ENCODE assay signal across 14 cellular contexts in genomic region chr11:16743478-16743877, GRCh38.
"Had no signal": no experiment of that assay in that cellular context is flagged by ENCODE, and none has a peak within 500 bp of the region (broad histone marks: within the 10 kb centered on the region; RNA-seq: fewer than 3 reads in every experiment).

No MANE protein-coding gene starts in this region.

- H3K9me3 ChIP-seq: heart left ventricle, ovary, SJSA1, stomach, thoracic aorta had no signal

- H3K27ac ChIP-seq: heart left ventricle, ovary, SJSA1, stomach, thoracic aorta had no signal

- H3K36me3 ChIP-seq: ovary had no signal

- H3K9me3 Mint-ChIP-seq: activated T-helper 2 cell treated with anti-CD3 and anti-CD28 coated beads, Interferon-gamma antibody, Interleukin-2, Interleukin-4, amounts not matched to agents 10 μg/mL and 5 μg/mL and 100 μg/mL, durations not matched to agents 14 hours and 24 hours and 36 hours; nephron had no signal

- H3K4me3 ChIP-seq: heart left ventricle, ovary, SJSA1, stomach, thoracic aorta had no signal

- H3K27ac Mint-ChIP-seq: activated T-helper 2 cell treated with anti-CD3 and anti-CD28 coated beads, Interferon-gamma antibody, Interleukin-2, Interleukin-4, amounts not matched to agents 10 μg/mL and 5 μg/mL and 100 μg/mL, durations not matched to agents 14 hours and 24 hours and 36 hours; nephron had no signal

- DNase-seq: activated CD4-positive, alpha-beta T cell treated with anti-CD3 and anti-CD28 coated beads for 48 hours; activated naive CD4-positive, alpha-beta T cell treated with anti-CD3 and anti-CD28 coated beads, Interleukin-2, amount 50 U/mL, for 16 hours; foreskin melanocyte; heart left ventricle; ovary; stimulated activated CD4-positive, alpha-beta T cell treated with anti-CD3 and anti-CD28 coated beads, Interleukin-2, amount 100 ng/mL, for 48 hours; stimulated activated CD8-positive, alpha-beta memory T cell treated with anti-CD3 and anti-CD28 coated beads, Interleukin-4, amount 100 ng/mL, for 48 hours; stomach; T1000 had no signal

- H3K27me3 ChIP-seq: heart left ventricle, ovary, SJSA1, stomach had no signal

- FAIRE-seq: endothelial cell of umbilical vein had no signal

- ATAC-seq: heart left ventricle had no signal
